ENCODE assay signal across 25 cellular contexts in genomic region chr10:107054469-107055156, GRCh38.
"Had no signal": no experiment of that assay in that cellular context is flagged by ENCODE, and none has a peak within 500 bp of the region (broad histone marks: within the 10 kb centered on the region; RNA-seq: fewer than 3 reads in every experiment).

No MANE protein-coding gene starts in this region.

- H3K4me1 ChIP-seq: esophagus squamous epithelium, gastrocnemius medialis, psoas muscle, thyroid gland had no signal

- H3K9me3 ChIP-seq: esophagus squamous epithelium, gastrocnemius medialis, psoas muscle, thyroid gland had no signal

- H3K27ac ChIP-seq: coronary artery, esophagus squamous epithelium, gastrocnemius medialis, psoas muscle, thyroid gland, WERI-Rb-1 had no signal

- H3K4me3 ChIP-seq: coronary artery, esophagus squamous epithelium, gastrocnemius medialis, lung, psoas muscle, thyroid gland had no signal

- ATAC-seq: activated CD8-positive, alpha-beta T cell treated with anti-CD3 and anti-CD28 coated beads, Interleukin-2, amount 10 ng/mL, durations not matched to agents 7 days and 5 days; activated naive CD4-positive, alpha-beta T cell treated with anti-CD3 and anti-CD28 coated beads, Interleukin-2, amount 50 U/mL, for 72 hours; gastrocnemius medialis; left colon; naive thymus-derived CD4-positive, alpha-beta T cell; psoas muscle; right cardiac atrium; stimulated activated naive CD8-positive, alpha-beta T cell treated with anti-CD3 and anti-CD28 coated beads, Interleukin-15, Interleukin-2, amounts not matched to agents 100 U/mL and 50 U/mL, for 24 hours; T-cell had no signal

- DNase-seq: activated CD4-positive, alpha-beta T cell treated with anti-CD3 and anti-CD28 coated beads, Interleukin-2, amount 10 ng/mL, durations not matched to agents 7 days and 5 days; activated CD4-positive, CD25-positive, alpha-beta regulatory T cell treated with anti-CD3 and anti-CD28 coated beads, Interleukin-2, amount 50 U/mL, for 72 hours; activated CD8-positive, alpha-beta T cell treated with anti-CD3 and anti-CD28 coated beads, Interleukin-2, amount 10 ng/mL, durations not matched to agents 7 days and 5 days; activated gamma-delta T cell; cerebellar nuclear complex; esophagus squamous epithelium; gastrocnemius medialis; head of caudate nucleus; islet precursor cell; left colon; naive thymus-derived CD4-positive, alpha-beta T cell; psoas muscle; right cardiac atrium; stimulated activated CD4-positive, alpha-beta T cell treated with anti-CD3 and anti-CD28 coated beads, Interleukin-12 subunit alpha, Interleukin-12 subunit beta, amount 100 ng/mL, for 4 hours; stimulated activated CD4-positive, alpha-beta T cell treated with anti-CD3 and anti-CD28 coated beads, Interleukin-4, amount 100 ng/mL, for 4 hours; stimulated activated naive CD8-positive, alpha-beta T cell treated with anti-CD3 and anti-CD28 coated beads, Interleukin-15, Interleukin-2, amounts not matched to agents 100 U/mL and 50 U/mL, for 24 hours; substantia nigra; T-cell; thyroid gland; WERI-Rb-1 had no signal

- FAIRE-seq: astrocyte, bronchial epithelial cell had no signal

- H3K27me3 ChIP-seq: esophagus squamous epithelium, gastrocnemius medialis, thyroid gland had no signal

- H3K36me3 ChIP-seq: esophagus squamous epithelium, gastrocnemius medialis, thyroid gland, WERI-Rb-1 had no signal
